Comparison of ENCODE assay signal across 9 cellular contexts in the genomic region with DNA sequence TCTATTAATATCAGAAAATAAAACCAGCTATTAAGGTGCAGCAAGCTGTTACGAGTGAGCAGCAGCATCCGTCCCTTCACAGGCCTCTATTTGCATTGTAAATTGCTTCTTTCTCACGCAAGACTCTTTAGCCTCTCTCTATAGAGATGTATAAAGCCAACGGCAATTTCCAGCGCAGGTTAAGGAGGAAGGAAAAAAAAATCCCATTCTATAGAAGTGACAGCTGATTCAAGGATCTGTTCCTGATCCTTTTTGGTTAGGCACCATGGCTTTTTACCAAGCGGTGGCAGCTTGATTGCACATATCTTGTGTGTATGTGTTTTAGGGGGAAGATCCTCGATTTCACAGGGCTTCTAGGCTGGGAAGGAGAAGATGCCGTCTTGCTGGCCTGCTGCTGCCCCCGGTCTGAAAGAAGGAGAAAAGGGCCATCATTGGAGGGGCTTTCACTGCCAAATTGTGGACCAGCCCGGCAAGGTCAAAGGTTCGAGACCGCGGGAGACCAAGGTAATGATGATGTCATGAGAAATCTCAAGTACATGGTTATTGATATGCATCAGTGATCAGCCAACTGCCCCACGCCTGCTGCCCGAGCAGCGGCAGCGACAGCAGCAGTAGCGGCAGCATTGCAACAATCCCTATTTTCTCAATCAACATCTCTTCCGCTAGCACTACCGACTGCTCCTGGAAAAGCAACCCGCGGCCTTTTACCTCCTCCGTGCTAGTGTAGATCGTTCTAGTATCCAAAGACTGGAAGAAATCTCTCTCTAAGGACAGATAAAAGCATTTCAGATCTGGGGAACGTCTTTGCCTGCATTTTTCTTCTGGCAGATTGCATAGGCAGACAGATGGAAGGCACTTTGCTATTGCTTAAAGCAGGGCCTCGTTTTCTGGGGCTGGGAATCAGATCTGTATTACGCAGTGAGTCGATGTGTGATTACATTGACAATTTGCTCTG.
A peak's percentile ranks its signal among the peaks of the same experiment; 100 is the strongest.
DNase-seq lines count a peak whose midpoint lies in the region; ATAC-seq and TF ChIP-seq lines count a peak whose summit lies in the region.
"Had no signal": no experiment of that assay in that cellular context is flagged by ENCODE, and none has a peak within 500 bp of the region (broad histone marks: within the 10 kb centered on the region; RNA-seq: fewer than 3 reads in every experiment).

No MANE protein-coding gene starts in this region.

- H3K27ac Mint-ChIP-seq in activated naive CD4-positive, alpha-beta T cell treated with anti-CD3 and anti-CD28 coated beads, Interleukin-2, amount 50 U/mL, for 24 hours: no peak overlapping the region
- H3K27ac Mint-ChIP-seq in stimulated activated memory B cell treated with anti-CD40 and anti-IgM and Interleukin-4, amounts not matched to agents 10 μg/mL and 1 μg/mL and 100 μg/mL, for 72 hours: peak overlapping the region; percentile 68

- peaks cover 30% of the 10 kb centered on the region for H3K9me3 Mint-ChIP-seq in activated naive CD4-positive, alpha-beta T cell treated with anti-CD3 and anti-CD28 coated beads, Interleukin-2, amount 50 U/mL, for 24 hours
- no peaks in the 10 kb centered on the region for H3K9me3 Mint-ChIP-seq in stimulated activated memory B cell treated with anti-CD40 and anti-IgM and Interleukin-4, amounts not matched to agents 10 μg/mL and 1 μg/mL and 100 μg/mL, for 72 hours

- no peak overlapping the region for H3K27ac ChIP-seq in esophagus muscularis mucosa (replicated peaks in 1 of 4)
- H3K27ac ChIP-seq: tibial artery had no signal

- H3K36me3 Mint-ChIP-seq in activated naive CD4-positive, alpha-beta T cell treated with anti-CD3 and anti-CD28 coated beads, Interleukin-2, amount 50 U/mL, for 24 hours: peaks cover 12% of the 10 kb centered on the region
- no peaks in the 10 kb centered on the region for H3K36me3 Mint-ChIP-seq in stimulated activated memory B cell treated with anti-CD40 and anti-IgM and Interleukin-4, amounts not matched to agents 10 μg/mL and 1 μg/mL and 100 μg/mL, for 72 hours

- no peaks in the 10 kb centered on the region for H3K9me3 ChIP-seq in esophagus muscularis mucosa
- H3K9me3 ChIP-seq: tibial artery had no signal

- no peaks in the 10 kb centered on the region for H3K36me3 ChIP-seq in esophagus muscularis mucosa
- H3K36me3 ChIP-seq: tibial artery had no signal

- TF ChIP-seq EP300 in esophagus muscularis mucosa (IDR thresholded peaks at IDR 0.05): no peak

- no peak for DNase-seq in activated naive CD4-positive, alpha-beta T cell treated with Interleukin-2 at 50 U/mL for 16 hours
- DNase-seq in NCI-H748 treated with DMSO at 0.1 percent for 48 hours (lab: John Stamatoyannopoulos, UW) (peak; percentile 49), esophagus muscularis mucosa (ENCODE audit: extremely low spot score) (no peak), KBM-7 (no peak), dedifferentiated amniotic fluid mesenchymal stem cell (ENCODE audit: extremely low spot score) (no peak)

- TF ChIP-seq POLR2A in esophagus muscularis mucosa (IDR thresholded peaks at IDR 0.05; ENCODE audit: low read depth): no peak

- peaks cover 0 to 97% (median 83%) of the 10 kb centered on the region in 4 donors for H3K27me3 ChIP-seq in esophagus muscularis mucosa

- H3K4me1 Mint-ChIP-seq in activated naive CD4-positive, alpha-beta T cell treated with anti-CD3 and anti-CD28 coated beads, Interleukin-2, amount 50 U/mL, for 24 hours: peaks cover 31% of the 10 kb centered on the region
- peaks cover 19% of the 10 kb centered on the region for H3K4me1 Mint-ChIP-seq in stimulated activated memory B cell treated with anti-CD40 and anti-IgM and Interleukin-4, amounts not matched to agents 10 μg/mL and 1 μg/mL and 100 μg/mL, for 72 hours

- TF ChIP-seq CTCF in esophagus muscularis mucosa (IDR thresholded peaks at IDR 0.05): no peak

- ATAC-seq in HG02852 (IDR thresholded peaks at IDR 0.05; ENCODE audit: unreplicated experiment): peak; percentile 79
- no peak for ATAC-seq in stimulated activated memory B cell treated with anti-CD40 and anti-IgM and Interleukin-4, amounts not matched to agents 10 μg/mL and 1 μg/mL and 100 μg/mL, for 72 hours

- peak overlapping the region; percentile 84 for H3K4me3 Mint-ChIP-seq in activated naive CD4-positive, alpha-beta T cell treated with anti-CD3 and anti-CD28 coated beads, Interleukin-2, amount 50 U/mL, for 24 hours
- H3K4me3 Mint-ChIP-seq in stimulated activated memory B cell treated with anti-CD40 and anti-IgM and Interleukin-4, amounts not matched to agents 10 μg/mL and 1 μg/mL and 100 μg/mL, for 72 hours: peak overlapping the region; percentile 82

- H3K4me3 ChIP-seq in esophagus muscularis mucosa: peak overlapping the region; percentile 37 to 49 (median 40)

- in situ Hi-C loops in KBM-7 (cut with MboI; ENCODE audit: low pct_unique_long_range_greater_than_20kb, low sequenced_read_pairs): no loop called here

- peaks cover 9 to 16% (median 15%) of the 10 kb centered on the region in 4 donors for H3K4me1 ChIP-seq in esophagus muscularis mucosa

- intact Hi-C loops in esophagus muscularis mucosa (cut with DNase I): no loop called here

- WGBS in esophagus muscularis mucosa: 8% methylated on average over 28 of the region's 28 CpGs

- peaks cover 80% of the 10 kb centered on the region for H3K27me3 Mint-ChIP-seq in activated naive CD4-positive, alpha-beta T cell treated with anti-CD3 and anti-CD28 coated beads, Interleukin-2, amount 50 U/mL, for 24 hours
- peaks cover 77% of the 10 kb centered on the region for H3K27me3 Mint-ChIP-seq in stimulated activated memory B cell treated with anti-CD40 and anti-IgM and Interleukin-4, amounts not matched to agents 10 μg/mL and 1 μg/mL and 100 μg/mL, for 72 hours
